10 cellular contexts compared by ENCODE assay signal in genomic region chr9:121272401-121272948, GRCh38. TPM values are rescaled to one million over a fixed set of nuclear protein-coding genes. Genes with fewer than 3 reads are reported as not detected.
DNase-seq lines count a peak whose midpoint lies in the region; ATAC-seq, FAIRE-seq and TF ChIP-seq lines count a peak whose summit lies in the region.
"Had no signal": no experiment of that assay in that cellular context is flagged by ENCODE, and none has a peak within 500 bp of the region (broad histone marks: within the 10 kb centered on the region; RNA-seq: fewer than 3 reads in every experiment).

No MANE protein-coding gene starts in this region.

- peak overlapping the region; percentile 52; the same call in 1 of the 2 replicates for H3K4me3 ChIP-seq in ACC112 (ENCODE audit: low read depth, low read length)
- no peak overlapping the region for H3K4me3 ChIP-seq in SJCRH30
- no peak overlapping the region for H3K4me3 ChIP-seq in right cardiac atrium (ENCODE audit: low read length)
- no peak overlapping the region for H3K4me3 ChIP-seq in gastrocnemius medialis
- no peak overlapping the region for H3K4me3 ChIP-seq in pancreas

- H3K27ac ChIP-seq in ACC112 (ENCODE audit: low read depth, low read length): 0 out of 2 replicates have a peak overlapping the region, but pooled peaks have one; percentile 18
- peak overlapping the region; percentile 19; the same call in 1 of the 2 replicates for H3K27ac ChIP-seq in SJCRH30
- H3K27ac ChIP-seq in right cardiac atrium (ENCODE audit: low read length): peak overlapping the region; percentile 61
- peak overlapping the region; percentile 61 to 75 (median 66) for H3K27ac ChIP-seq in gastrocnemius medialis
- H3K27ac ChIP-seq in pancreas: no peak overlapping the region

- no peak for TF ChIP-seq POLR2A in gastrocnemius medialis (IDR thresholded peaks at IDR 0.05)

- no peak for FAIRE-seq in pancreas (lab: Jason Lieb, UNC)

- H3K27me3 ChIP-seq in ACC112 (ENCODE audit: insufficient read depth, low read length) (no peaks in the 10 kb centered on the region), SJCRH30 (no peaks in the 10 kb centered on the region), right cardiac atrium (ENCODE audit: control insufficient read depth, insufficient read depth) (no peaks in the 10 kb centered on the region), gastrocnemius medialis (no peaks in the 10 kb centered on the region), pancreas (no peaks in the 10 kb centered on the region)

- no peak overlapping the region for H2AFZ ChIP-seq in ACC112 (ENCODE audit: low read length, unreplicated experiment)
- H2AFZ ChIP-seq: parathyroid adenoma had no signal

- H3K79me2 ChIP-seq in ACC112 (ENCODE audit: control insufficient read depth, insufficient read depth, low read length, unreplicated experiment): peaks cover 76% of the 10 kb centered on the region
- H3K79me2 ChIP-seq: parathyroid adenoma had no signal

- no peak for TF ChIP-seq CTCF in gastrocnemius medialis (IDR thresholded peaks at IDR 0.05 in 4 of 5, conservative IDR thresholded peaks at IDR 0.05 in 1 of 5)
- TF ChIP-seq CTCF in pancreas (IDR thresholded peaks at IDR 0.05): no peak

- intact Hi-C loops in right cardiac atrium (cut with DNase I): no loop called here
- intact Hi-C loops in gastrocnemius medialis (cut with DNase I; ENCODE audit: low total_unique reads): no loop called here
- intact Hi-C loops in pancreas (cut with DNase I): no loop called here

- 77% methylated on average over 6 of the region's 6 CpGs for WGBS in right cardiac atrium
- WGBS in pancreas, 2 donors: 76 to 83% methylated on average over 6 of the region's 6 CpGs

- H3K36me3 ChIP-seq in ACC112 (ENCODE audit: insufficient read depth, low read length): no peaks in the 10 kb centered on the region
- H3K36me3 ChIP-seq in SJCRH30: no peaks in the 10 kb centered on the region
- H3K36me3 ChIP-seq in gastrocnemius medialis: no peaks in the 10 kb centered on the region
- H3K36me3 ChIP-seq in pancreas: no peaks in the 10 kb centered on the region

- in situ Hi-C loops in gastrocnemius medialis (cut with MboI; ENCODE audit: low sequenced_read_pairs in 4 of 4): loop anchor here in 1 of 4 donors (10.0 kb wide), 1 partner anchor 102 kb away; the partner anchor contains the start of gene STOM

- no peak for DNase-seq in SJCRH30
- DNase-seq in right cardiac atrium: no peak
- DNase-seq in gastrocnemius medialis: no peak
- no peak for DNase-seq in pancreas
- DNase-seq in activated gamma-delta T cell (lab: John Stamatoyannopoulos, UW): no peak
- DNase-seq: activated CD4-positive, alpha-beta memory T cell treated with anti-CD3 and anti-CD28 coated beads for 36 hours had no signal

- ATAC-seq in right cardiac atrium (no peak), gastrocnemius medialis (no peak), pancreas (no peak), GM18517 (IDR thresholded peaks at IDR 0.05; ENCODE audit: unreplicated experiment) (no peak), GM21515 (IDR thresholded peaks at IDR 0.05; ENCODE audit: unreplicated experiment) (no peak)

- H3K4me1 ChIP-seq in ACC112 (ENCODE audit: control insufficient read depth, insufficient read depth, low read length, unreplicated experiment) (peaks cover 62% of the 10 kb centered on the region), SJCRH30 (peaks cover 20% of the 10 kb centered on the region), right cardiac atrium (ENCODE audit: control insufficient read depth, insufficient read depth, low read length) (peaks cover 14% of the 10 kb centered on the region), gastrocnemius medialis (peaks cover 36 to 48% of the 10 kb centered on the region in 2 donors), pancreas (peaks cover 0 to 7% (median 0%) of the 10 kb centered on the region in 3 donors)
- H3K4me1 ChIP-seq: parathyroid adenoma had no signal

- H3K9me3 ChIP-seq in SJCRH30 (replicated peaks) (no peaks in the 10 kb centered on the region), right cardiac atrium (ENCODE audit: control insufficient read depth, low read length) (no peaks in the 10 kb centered on the region), gastrocnemius medialis (no peaks in the 10 kb centered on the region), pancreas (no peaks in the 10 kb centered on the region)

RNA-seq across cellular contexts. Expression of gene GSN, which starts 4.5 kb away (rescaled TPM):
- 43.4 and 44.1 TPM in 2 replicates for total RNA-seq in SJCRH30 (2014; rRNA removed; shearing (Covaris generic))
- total RNA-seq in right cardiac atrium (1,000 to 10,000 TPM in 3 of 4 donors, 100 to 1,000 TPM in 1; 949 to 1,838 (median 1,489) TPM), gastrocnemius medialis (100 to 1,000 TPM; 487 to 785 (median 662) TPM), pancreas (100 to 1,000 TPM in 3 of 6 donors, 10 to 100 TPM in 3; 44.0 to 190 (median 97.8) TPM)
- polyA plus RNA-seq in right cardiac atrium (1,813 TPM), pancreas (100 to 1,000 TPM; 154 to 193 TPM)

Comparison
In these comparisons a context has a peak if more than half of its experiments do, and no peak if none do; other contexts are left out.
1. H3K27ac ChIP-seq: peak in ACC112 (single experiment), SJCRH30 (single experiment), right cardiac atrium (single experiment) and gastrocnemius medialis (4 of 4); none in pancreas (0 of 4).